Comparison of ENCODE assay signal across 1 cellular context in genomic region chr12:109586385-109587296, GRCh38.
TF ChIP-seq lines count a peak whose summit lies in the region.

No MANE protein-coding gene starts in this region.

TF ChIP-seq in HepG2, 621 proteins besides CTCF, POLR2A, EP300 and RAD21 (continued from another document and continues in another):
- no peak for TF ChIP-seq LRRFIP1 (CRISPR knock-in tag; conservative IDR thresholded peaks at IDR 0.05)
- no peak for TF ChIP-seq TOE1 (CRISPR knock-in tag; IDR thresholded peaks at IDR 0.05)
- no peak for TF ChIP-seq STAT5B (CRISPR knock-in tag; IDR thresholded peaks at IDR 0.05)
- no peak for TF ChIP-seq RFX3 (CRISPR knock-in tag; IDR thresholded peaks at IDR 0.05)
- TF ChIP-seq ZNF652 (CRISPR knock-in tag; IDR thresholded peaks at IDR 0.05; ENCODE audit: borderline replicate concordance, low read depth): no peak
- TF ChIP-seq MYNN (CRISPR knock-in tag; IDR thresholded peaks at IDR 0.05; ENCODE audit: low read depth): no peak
- peak; percentile 40; the same call in 1 of the 2 replicates for TF ChIP-seq AHDC1 (CRISPR knock-in tag; IDR thresholded peaks at IDR 0.05; ENCODE audit: borderline replicate concordance)
- no peak for TF ChIP-seq ZNF12 (CRISPR knock-in tag; IDR thresholded peaks at IDR 0.05)
- no peak for TF ChIP-seq NCOA5 (CRISPR knock-in tag; IDR thresholded peaks at IDR 0.05)
- TF ChIP-seq DZIP1 (CRISPR knock-in tag; IDR thresholded peaks at IDR 0.05): no peak
- TF ChIP-seq ZFP90 (CRISPR knock-in tag; IDR thresholded peaks at IDR 0.05; ENCODE audit: borderline replicate concordance): no peak
- no peak for TF ChIP-seq TBP (CRISPR knock-in tag; IDR thresholded peaks at IDR 0.05)
- TF ChIP-seq GPN1 (CRISPR knock-in tag; IDR thresholded peaks at IDR 0.05; ENCODE audit: borderline replicate concordance): no peak
- TF ChIP-seq ZNF18 (CRISPR knock-in tag; IDR thresholded peaks at IDR 0.05; ENCODE audit: insufficient replicate concordance): no peak
- no peak for TF ChIP-seq ZNF768 (CRISPR knock-in tag; IDR thresholded peaks at IDR 0.05)
- TF ChIP-seq HMG20B (CRISPR knock-in tag; conservative IDR thresholded peaks at IDR 0.05): no peak
- peak; percentile 72; the same call in 1 of the 2 replicates for TF ChIP-seq ELF3 (CRISPR knock-in tag; IDR thresholded peaks at IDR 0.05)
- no peak for TF ChIP-seq ZNF7 (CRISPR knock-in tag; IDR thresholded peaks at IDR 0.05)
- TF ChIP-seq STAG1 (CRISPR knock-in tag; IDR thresholded peaks at IDR 0.05): no peak
- TF ChIP-seq ZBTB7A (CRISPR knock-in tag; IDR thresholded peaks at IDR 0.05): no peak
- no peak for TF ChIP-seq CHD2 (IDR thresholded peaks at IDR 0.05; ENCODE audit: low read depth, low read length)
- TF ChIP-seq SSRP1 (CRISPR knock-in tag; IDR thresholded peaks at IDR 0.05): no peak
- TF ChIP-seq SMAD1 (CRISPR knock-in tag; IDR thresholded peaks at IDR 0.05; ENCODE audit: borderline replicate concordance, low read depth): no peak
- TF ChIP-seq PLRG1 (conservative IDR thresholded peaks at IDR 0.05): no peak
- no peak for TF ChIP-seq KMT2A (CRISPR knock-in tag; IDR thresholded peaks at IDR 0.05)
- TF ChIP-seq JUNB (CRISPR knock-in tag; IDR thresholded peaks at IDR 0.05; ENCODE audit: borderline replicate concordance): 0 out of 2 replicates have a peak, but pooled peaks have one; percentile 55
- no peak; the same call in 1 of the 2 replicates for TF ChIP-seq ZBTB38 (CRISPR knock-in tag; IDR thresholded peaks at IDR 0.05)
- no peak for TF ChIP-seq LCORL (IDR thresholded peaks at IDR 0.05)
- peak; percentile 42; the same call in 1 of the 2 replicates for TF ChIP-seq LCORL (CRISPR knock-in tag; IDR thresholded peaks at IDR 0.05)
- TF ChIP-seq NCOR1 (IDR thresholded peaks at IDR 0.05; ENCODE audit: borderline replicate concordance, low read length): peak; percentile 44; the same call in 1 of the 2 replicates
- no peak for TF ChIP-seq TBX3 (IDR thresholded peaks at IDR 0.05; ENCODE audit: borderline replicate concordance)
- peak; percentile 47; the same call in 1 of the 2 replicates for TF ChIP-seq ZNF878 (CRISPR knock-in tag; IDR thresholded peaks at IDR 0.05)
- TF ChIP-seq TEAD2 (CRISPR knock-in tag; IDR thresholded peaks at IDR 0.05): no peak
- no peak for TF ChIP-seq ARNT2 (CRISPR knock-in tag; IDR thresholded peaks at IDR 0.05; ENCODE audit: low read depth)
- no peak for TF ChIP-seq TFE3 (CRISPR knock-in tag; IDR thresholded peaks at IDR 0.05)
- no peak for TF ChIP-seq GMEB2 (CRISPR knock-in tag; IDR thresholded peaks at IDR 0.05; ENCODE audit: low read depth)
- no peak for TF ChIP-seq PHF8 (CRISPR knock-in tag; IDR thresholded peaks at IDR 0.05)
- TF ChIP-seq PCBP1 (IDR thresholded peaks at IDR 0.05; ENCODE audit: borderline replicate concordance, low read depth, low read length): no peak
- no peak for TF ChIP-seq ZNF740 (CRISPR knock-in tag; IDR thresholded peaks at IDR 0.05)
- no peak for TF ChIP-seq ZNF232 (CRISPR knock-in tag; IDR thresholded peaks at IDR 0.05; ENCODE audit: borderline replicate concordance)
- no peak for TF ChIP-seq HNF1A (IDR thresholded peaks at IDR 0.05; ENCODE audit: low read depth)
- TF ChIP-seq HNF1A (CRISPR knock-in tag; IDR thresholded peaks at IDR 0.05; ENCODE audit: borderline replicate concordance): no peak
- no peak for TF ChIP-seq ZFP82 (CRISPR knock-in tag; IDR thresholded peaks at IDR 0.05; ENCODE audit: borderline replicate concordance)
- no peak for TF ChIP-seq ZNF672 (CRISPR knock-in tag; IDR thresholded peaks at IDR 0.05)
- no peak for TF ChIP-seq CCDC6 (CRISPR knock-in tag; IDR thresholded peaks at IDR 0.05)
